23 cellular contexts compared by ENCODE assay signal in the genomic region with DNA sequence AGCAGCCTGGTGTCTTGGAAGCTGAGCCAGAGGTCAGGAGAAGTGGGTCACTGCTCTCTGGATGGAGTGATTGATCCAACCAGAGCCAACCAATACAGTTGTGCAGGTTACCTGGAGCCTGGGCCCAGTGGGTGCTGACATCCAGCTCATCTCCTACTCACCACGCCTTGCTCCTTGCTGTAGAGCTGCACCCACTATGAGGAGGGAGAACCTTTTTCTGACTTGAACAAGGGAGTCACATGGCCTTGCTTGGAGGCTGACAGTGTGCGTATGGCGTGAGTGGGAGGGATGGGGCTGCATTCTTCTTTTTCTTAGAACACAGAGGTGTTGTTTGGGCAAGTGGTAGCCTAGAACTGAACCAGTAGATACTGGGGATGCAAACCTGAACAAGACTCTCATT.
"Had no signal": no experiment of that assay in that cellular context is flagged by ENCODE, and none has a peak within 500 bp of the region (broad histone marks: within the 10 kb centered on the region; RNA-seq: fewer than 3 reads in every experiment).

No MANE protein-coding gene starts in this region.

- DNase-seq: naive thymus-derived CD4-positive, alpha-beta T cell; natural killer cell; pancreas; right cardiac atrium; right lobe of liver; sigmoid colon; small intestine; stimulated activated CD4-positive, alpha-beta T cell treated with anti-CD3 and anti-CD28 coated beads, Interleukin-15, amount 100 ng/mL, for 24 hours; stimulated activated CD4-positive, alpha-beta T cell treated with anti-CD3 and anti-CD28 coated beads, Interleukin-2, amount 100 ng/mL, for 24 hours; stimulated activated CD4-positive, alpha-beta T cell treated with anti-CD3 and anti-CD28 coated beads, Interleukin-2, amount 100 ng/mL, for 48 hours; stimulated activated CD4-positive, alpha-beta T cell treated with anti-CD3 and anti-CD28 coated beads, Interleukin-4, amount 100 ng/mL, for 24 hours; stimulated activated naive B cell treated with anti-CD40 and anti-IgM and Interleukin-4, amounts not matched to agents 10 μg/mL and 1 μg/mL and 100 μg/mL, for 72 hours; stimulated activated naive CD4-positive, alpha-beta T cell treated with Interleukin-2 at 50 U/mL for 16 hours; stomach; thyroid gland; trophoblast cell; upper lobe of left lung had no signal

- H3K36me3 ChIP-seq: neural progenitor cell, neutrophil, pancreas, prostate gland, right lobe of liver, sigmoid colon, stomach, thoracic aorta, thyroid gland, tibial nerve, upper lobe of left lung, vagina had no signal

- H3K9me3 ChIP-seq: neutrophil, pancreas, prostate gland, right lobe of liver, sigmoid colon, stomach, thoracic aorta, thyroid gland, tibial nerve, upper lobe of left lung, vagina had no signal

- H3K4me1 ChIP-seq: neural progenitor cell, pancreas, prostate gland had no signal

- H3K27ac ChIP-seq: neural progenitor cell, neutrophil, pancreas, prostate gland, right lobe of liver, sigmoid colon, stomach, thoracic aorta, thyroid gland, tibial nerve, upper lobe of left lung, vagina had no signal

- H3K4me3 ChIP-seq: neural progenitor cell, pancreas, prostate gland, right lobe of liver, sigmoid colon, stomach, thoracic aorta, thyroid gland, tibial nerve, upper lobe of left lung, vagina had no signal
